Comparison of ENCODE assay signal across 8 cellular contexts in the genomic region with DNA sequence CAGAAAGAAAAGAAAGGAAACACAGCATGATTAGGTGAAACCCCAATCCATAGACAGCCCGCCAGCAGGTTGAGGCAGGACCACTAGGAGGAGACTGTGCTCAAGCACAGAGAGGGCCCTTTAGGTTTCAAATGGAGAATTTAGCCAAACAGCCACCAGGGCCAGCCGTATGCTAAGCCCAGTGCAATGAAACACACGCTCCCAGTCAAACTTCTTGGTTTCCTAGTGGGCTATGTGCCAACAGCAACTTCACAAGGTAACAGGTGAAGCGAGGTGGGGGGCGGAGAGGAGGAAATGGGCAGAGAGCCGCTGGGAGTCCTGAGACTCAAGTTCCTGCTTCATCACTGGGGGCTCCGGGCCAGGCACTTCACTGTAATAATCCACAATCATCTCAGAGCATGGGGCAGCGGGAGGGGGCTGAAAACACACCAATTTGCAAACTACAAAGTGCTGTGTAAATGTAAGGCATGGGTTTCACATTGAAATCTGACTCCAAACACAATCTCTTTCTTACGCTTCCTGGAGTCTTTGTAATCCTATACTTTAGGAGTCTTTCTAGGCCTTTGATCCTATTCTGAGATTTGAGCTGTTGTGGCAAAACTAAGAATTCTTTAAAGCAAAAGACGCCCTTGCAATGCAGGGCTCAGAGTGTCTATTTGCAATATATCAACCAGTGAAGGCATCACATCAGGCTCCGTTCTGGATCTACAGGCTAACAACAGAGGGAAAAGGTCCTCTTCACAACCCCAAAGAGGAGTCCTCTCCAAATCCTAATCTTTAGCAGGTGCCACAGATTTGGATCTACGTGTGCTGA.
A peak's percentile ranks its signal among the peaks of the same experiment; 100 is the strongest.
DNase-seq lines count a peak whose midpoint lies in the region; ATAC-seq and TF ChIP-seq lines count a peak whose summit lies in the region.

No MANE protein-coding gene starts in this region.

- 79 to 81% methylated on average over 12 of the region's 12 CpGs for WGBS in heart right ventricle, 2 donors

- H3K4me3 ChIP-seq in Jurkat, Clone E6-1 (ENCODE audit: low read length): no peak overlapping the region
- H3K4me3 ChIP-seq in heart right ventricle: no peak overlapping the region

- peaks cover 0 to 34% (median 0%) of the 10 kb centered on the region in 9 donors for H3K4me1 ChIP-seq in heart right ventricle

- H3K27me3 ChIP-seq in heart right ventricle: no peaks in the 10 kb centered on the region

- H3K9me3 ChIP-seq in heart right ventricle: no peaks in the 10 kb centered on the region

- DNase-seq in GDM1 (lab: John Stamatoyannopoulos, UW) (peak; percentile 47), SHP77 (lab: John Stamatoyannopoulos, UW) (peak; percentile 34 to 39), heart right ventricle (peak in 1 of 2 donors; percentile 23), SK-N-DZ (ENCODE audit: low spot score) (no peak)
- DNase-seq in Jurkat, Clone E6-1 (ENCODE audit: low read depth, low spot score): peak; percentile 39
- DNase-seq in activated gamma-delta T cell treated with anti-CD3 and anti-CD28 coated beads, Interleukin-2, amount 50 U/mL, for 16 hours (ENCODE audit: low read depth): peak; percentile 43
- DNase-seq in stimulated activated CD4-positive, alpha-beta T cell treated with anti-CD3 and anti-CD28 coated beads, Interleukin-15, amount 100 ng/mL, for 48 hours (ENCODE audit: low read depth in 2 of 2): peak; percentile 48 to 57

- TF ChIP-seq CTCF in heart right ventricle (IDR thresholded peaks at IDR 0.05): peak; percentile 12 to 67 (median 46)

- H3K27ac ChIP-seq in heart right ventricle: peak overlapping the region in 1 of 10 donors; percentile 41

- no peaks in the 10 kb centered on the region for H3K36me3 ChIP-seq in heart right ventricle

- peak; percentile 70 for ATAC-seq in GM21576 (IDR thresholded peaks at IDR 0.05; ENCODE audit: unreplicated experiment)
- peak in 7 of 8 donors; percentile 49 to 78 (median 65) for ATAC-seq in heart right ventricle

- intact Hi-C loops in heart right ventricle (cut with DNase I): loop anchor here (1.0 to 10.0 kb wide), 9 partner anchors 120 to 648 kb away; no protein-coding TSS in a partner anchor
